Comparison of ENCODE assay signal across 8 cellular contexts in the genomic region with DNA sequence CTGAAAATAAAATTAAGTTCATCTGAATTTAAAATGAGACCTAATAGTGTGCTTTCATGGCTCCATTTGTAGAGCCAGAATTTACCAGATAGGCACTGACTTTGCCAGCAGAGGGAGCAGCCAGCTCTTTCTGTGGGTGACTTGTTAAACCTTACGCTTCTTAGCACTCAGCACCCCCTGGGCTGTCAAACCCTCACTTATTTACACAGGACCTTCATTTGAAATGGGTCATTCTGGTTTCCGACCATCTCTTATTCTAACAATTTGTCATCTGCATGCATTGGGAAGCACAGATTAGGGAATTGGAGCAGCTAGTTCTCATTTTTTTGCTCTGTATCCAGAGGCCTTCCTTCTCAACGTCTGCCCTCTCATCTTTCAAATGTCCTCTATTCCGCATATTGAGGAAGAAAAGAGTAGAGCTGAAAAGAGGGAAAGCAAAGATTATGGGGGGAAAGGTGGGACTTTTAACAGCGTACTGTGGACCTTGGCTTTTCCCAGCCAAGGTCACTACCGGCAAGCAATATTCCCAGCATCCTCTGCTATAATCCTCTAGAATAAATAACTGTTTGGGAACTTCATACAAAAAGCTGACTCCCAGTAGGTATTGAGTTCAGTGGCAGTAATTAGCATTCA. TPM values are rescaled to one million over a fixed set of nuclear protein-coding genes. Genes with fewer than 3 reads are reported as not detected.
DNase-seq lines count a peak whose midpoint lies in the region; ATAC-seq, FAIRE-seq and TF ChIP-seq lines count a peak whose summit lies in the region.

No MANE protein-coding gene starts in this region.

- no peaks in the 10 kb centered on the region for H3K9me3 Mint-ChIP-seq in Caco-2 (ENCODE audit: unreplicated experiment)

- POLR2A ChIA-PET in Caco-2 (lab: Charles Lee) (no interaction called here), IMR-90 (lab: Charles Lee; ENCODE audit: unreplicated experiment) (no interaction called here)

- H3K4me1 ChIP-seq in Caco-2 (peaks cover 8% of the 10 kb centered on the region; the same call in 1 of the 2 replicates), IMR-90 (ENCODE audit: control insufficient read depth, insufficient read depth, low read length) (no peaks in the 10 kb centered on the region), small intestine (ENCODE audit: control insufficient read depth in 2 of 2, insufficient read depth in 1 of 2, low read depth in 1 of 2, low read length in 1 of 2) (no peaks in the 10 kb centered on the region)

- H3K9ac ChIP-seq in IMR-90 (ENCODE audit: low read depth, low read length) (no peak overlapping the region), SU-DHL-6 (ENCODE audit: low read length) (no peak overlapping the region)

- TF ChIP-seq POLR2A in IMR-90 (IDR thresholded peaks at IDR 0.05; ENCODE audit: low read depth, low read length), result no peak

- no peak overlapping the region for H3K18ac ChIP-seq in IMR-90 (ENCODE audit: low read depth, low read length)

- H3K27ac ChIP-seq in IMR-90 (ENCODE audit: insufficient read depth, low read length), result no peak overlapping the region
- no peak overlapping the region for H3K27ac ChIP-seq in SU-DHL-6 (ENCODE audit: low read depth, low read length)
- H3K27ac ChIP-seq in small intestine (ENCODE audit: low read depth in 1 of 2, low read length in 1 of 2), result no peak overlapping the region

- H3K36me3 ChIP-seq in Caco-2 (ENCODE audit: control insufficient read depth, insufficient read depth, low read length), result no peaks in the 10 kb centered on the region
- H3K36me3 ChIP-seq in IMR-90 (ENCODE audit: control insufficient read depth, insufficient read depth, low read length), result no peaks in the 10 kb centered on the region
- no peaks in the 10 kb centered on the region for H3K36me3 ChIP-seq in SU-DHL-6 (ENCODE audit: low read length)
- H3K36me3 ChIP-seq in small intestine (ENCODE audit: control insufficient read depth in 2 of 2, insufficient read depth in 2 of 2, low read length in 2 of 2), result no peaks in the 10 kb centered on the region

- H3K4me1 Mint-ChIP-seq in Caco-2 (ENCODE audit: low read depth, unreplicated experiment), result peaks cover 33% of the 10 kb centered on the region

- in situ Hi-C loops in IMR-90 (cut with MboI; ENCODE audit: low sequenced_read_pairs), result no loop called here

- ATAC-seq in IMR-90 (ENCODE audit: low read depth) (peak; percentile 73), GM21381 (IDR thresholded peaks at IDR 0.05; ENCODE audit: unreplicated experiment) (no peak), GM18858 (IDR thresholded peaks at IDR 0.05; ENCODE audit: unreplicated experiment) (no peak)

- H4K20me1 ChIP-seq in IMR-90 (ENCODE audit: insufficient read depth, low read length) (no peaks in the 10 kb centered on the region), SU-DHL-6 (ENCODE audit: low read depth, low read length) (no peaks in the 10 kb centered on the region)

- H3K4me2 ChIP-seq in IMR-90 (ENCODE audit: low read depth, low read length) (no peak overlapping the region), SU-DHL-6 (ENCODE audit: low read depth, low read length, poor library complexity, severe bottlenecking) (no peak overlapping the region)

- no peak overlapping the region for H3K4ac ChIP-seq in IMR-90 (ENCODE audit: low read depth, low read length)

- peak; percentile 37 for TF ChIP-seq RAD21 in IMR-90 (IDR thresholded peaks at IDR 0.05; ENCODE audit: low read length)

- peak; percentile 58 to 67 for DNase-seq in Caco-2
- peak; percentile 45 for DNase-seq in IMR-90
- peak in 54 of 58 donors; percentile 16 to 86 (median 57) for DNase-seq in anterior cingulate cortex (lab: John Stamatoyannopoulos, UW)
- DNase-seq in hepatic stellate cell (ENCODE audit: low spot score), result peak; percentile 32
- DNase-seq in small intestine, result peak; percentile 69

- no peaks in the 10 kb centered on the region for H3F3A ChIP-seq in SU-DHL-6 (ENCODE audit: insufficient read depth)

- FAIRE-seq in small intestine (lab: Jason Lieb, UNC), result no peak

- dilution Hi-C loops in IMR-90 (cut with HindIII; ENCODE audit: low sequenced_read_pairs, unreplicated experiment), result no loop called here

- CTCF ChIA-PET in Caco-2 (lab: Charles Lee), result interaction anchor here (0.5 to 1.4 kb wide), 10 partner anchors 18 to 604 kb away, joined by 3 to 10 read pairs (median 3); no protein-coding TSS in a partner anchor
- CTCF ChIA-PET in IMR-90 (lab: Yijun Ruan, JAX), result interaction anchor here (0.6 to 2.3 kb wide), 4 partner anchors 21 to 390 kb away, joined by 3 to 8 read pairs (median 4); no protein-coding TSS in a partner anchor

- H3K14ac ChIP-seq in IMR-90 (replicated peaks; ENCODE audit: low read depth, low read length), result no peak overlapping the region

- H4K8ac ChIP-seq in IMR-90 (ENCODE audit: low read depth in 2 of 2, low read length in 2 of 2), result no peak overlapping the region

- H3K36me3 Mint-ChIP-seq in Caco-2 (ENCODE audit: insufficient read depth, unreplicated experiment), result peaks cover 17% of the 10 kb centered on the region

- H2AK5ac ChIP-seq in IMR-90 (ENCODE audit: low read depth, low read length), result no peak overlapping the region

- H3K79me2 ChIP-seq in SU-DHL-6 (ENCODE audit: insufficient read depth, low read length), result no peaks in the 10 kb centered on the region; the same call in 1 of the 2 replicates

- BruUV-seq in Caco-2 (replicated peaks; lab: Mats Ljungman, UMichigan) (no TSS peak), IMR-90 (replicated peaks; lab: Mats Ljungman, UMichigan) (no TSS peak)

- H3K4me3 ChIP-seq in Caco-2 (ENCODE audit: low read depth, low read length) (no peak overlapping the region), IMR-90 (ENCODE audit: insufficient read depth, low read depth, low read length) (no peak overlapping the region), SU-DHL-6 (ENCODE audit: insufficient read depth, low read length, poor library complexity, severe bottlenecking) (no peak overlapping the region), small intestine (ENCODE audit: low read depth in 1 of 2, low read length in 2 of 2) (no peak overlapping the region)

- H3K9me3 ChIP-seq in Caco-2 (no peaks in the 10 kb centered on the region), IMR-90 (ENCODE audit: control insufficient read depth, insufficient read depth, low read length) (no peaks in the 10 kb centered on the region), SU-DHL-6 (ENCODE audit: insufficient read depth, low read length) (no peaks in the 10 kb centered on the region), small intestine (ENCODE audit: control insufficient read depth, low read depth) (no peaks in the 10 kb centered on the region)

- H3K27me3 ChIP-seq in Caco-2 (replicated peaks; ENCODE audit: control insufficient read depth, insufficient read depth, low read length) (no peaks in the 10 kb centered on the region), IMR-90 (ENCODE audit: control insufficient read depth, insufficient read depth, low read length) (peaks cover 27% of the 10 kb centered on the region), SU-DHL-6 (ENCODE audit: low read length) (no peaks in the 10 kb centered on the region), small intestine (ENCODE audit: control insufficient read depth in 2 of 2, insufficient read depth in 2 of 2, low read length in 2 of 2) (no peaks in the 10 kb centered on the region)

- no peaks in the 10 kb centered on the region for H3K9me2 ChIP-seq in SU-DHL-6 (replicated peaks; ENCODE audit: insufficient read depth, low read length)

- TF ChIP-seq CTCF in Caco-2 (IDR thresholded peaks at IDR 0.05; ENCODE audit: insufficient read depth in 1 of 2, low read depth in 1 of 2, low read length in 1 of 2, severe bottlenecking in 1 of 2, unreplicated experiment in 1 of 2), result peak; percentile 82 to 87
- peak; percentile 58 for TF ChIP-seq CTCF in IMR-90 (conservative IDR thresholded peaks at IDR 0.05; ENCODE audit: low read depth, low read length)
- TF ChIP-seq CTCF in SU-DHL-6 (IDR thresholded peaks at IDR 0.05; ENCODE audit: insufficient read depth, low read length, poor library complexity, severe bottlenecking), result peak; percentile 51

- no peak overlapping the region for H4K5ac ChIP-seq in IMR-90 (ENCODE audit: low read depth, low read length)

- no CpG with 5 or more reads among the region's 6 CpGs for WGBS in IMR-90 (ENCODE audit: extremely low coverage in 2 of 2, insufficient read length in 1 of 2), 2 experiments
- 53 to 72% (median 56%) methylated on average over 6 of the region's 6 CpGs for WGBS in small intestine, 3 donors

- H2BK120ac ChIP-seq in IMR-90 (ENCODE audit: low read depth, low read length), result no peak overlapping the region

- H3K27me3 Mint-ChIP-seq in Caco-2 (ENCODE audit: insufficient read depth, unreplicated experiment), result no peaks in the 10 kb centered on the region

- H3K4me3 Mint-ChIP-seq in Caco-2 (ENCODE audit: unreplicated experiment), result no peak overlapping the region

- peak overlapping the region; percentile 13 for H2AFZ ChIP-seq in IMR-90 (replicated peaks; ENCODE audit: low read length, poor library complexity)
- H2AFZ ChIP-seq in SU-DHL-6 (ENCODE audit: low read depth, low read length, severe bottlenecking), result no peak overlapping the region

- H3K79me1 ChIP-seq in IMR-90 (ENCODE audit: low read depth in 1 of 2, low read length in 2 of 2), result no peaks in the 10 kb centered on the region

- H3K27ac Mint-ChIP-seq in Caco-2 (ENCODE audit: unreplicated experiment), result no peak overlapping the region

- H4K91ac ChIP-seq in IMR-90 (ENCODE audit: insufficient read depth, low read depth, low read length), result no peak overlapping the region

- no peak overlapping the region for H3K56ac ChIP-seq in IMR-90 (ENCODE audit: extremely low read depth, insufficient read depth, low read length)

- H2BK15ac ChIP-seq in IMR-90 (ENCODE audit: low read depth, low read length), result no peak overlapping the region

- no peak overlapping the region for H3K23ac ChIP-seq in IMR-90 (ENCODE audit: low read depth, low read length)

- intact Hi-C loops in Caco-2 (cut with micrococcal nuclease; ENCODE audit: unreplicated experiment) (loop anchor here (1.0 to 2.0 kb wide), 2 partner anchors 28 to 38 kb away; no protein-coding TSS in a partner anchor), IMR-90 (cut with micrococcal nuclease) (loop anchor here (1.0 kb wide), 1 partner anchor 38 kb away; no protein-coding TSS in a partner anchor)

- H3K9me1 ChIP-seq in IMR-90 (ENCODE audit: insufficient read depth, low read length), result no peaks in the 10 kb centered on the region

- H2BK5ac ChIP-seq in IMR-90 (ENCODE audit: low read depth, low read length, poor library complexity, severe bottlenecking), result no peak overlapping the region

- H2BK20ac ChIP-seq in IMR-90 (ENCODE audit: low read depth, low read length), result no peak overlapping the region

- no peak overlapping the region for H2AK9ac ChIP-seq in IMR-90 (replicated peaks; ENCODE audit: low read depth, low read length, poor library complexity)

RNA-seq across cellular contexts. Expression of gene ASRGL1, which starts 3.1 kb away (rescaled TPM):
- 41.1 and 43.3 TPM in 2 replicates for total RNA-seq in Caco-2 (2022)
- total RNA-seq in IMR-90 (2012; rRNA removed), result 0.28 TPM in 1 of 2 replicates, not detected in the other
- polyA plus RNA-seq in IMR-90 (2012; rRNA removed), result 0.72 and 1.0 TPM in 2 replicates
- 0.55 and 0.70 TPM in 2 replicates for polyA plus RNA-seq in IMR-90 (2012; cell fraction: cytosol; rRNA removed)
- polyA plus RNA-seq in IMR-90 (2012; cell fraction: nucleus; rRNA removed; ENCODE audit: low replicate concordance), result 0.58 and 0.84 TPM in 2 replicates
- 10 to 100 TPM in 1 of 3 donors, 1 to 10 TPM in 2; 3.6 to 19.4 (median 4.9) TPM for polyA plus RNA-seq in small intestine

RNA-seq across cellular contexts. Expression of gene SCGB1D4, which starts 41.5 kb away (rescaled TPM):
- total RNA-seq in Caco-2 (2022) (not detected in 2 replicates), IMR-90 (2012; rRNA removed) (not detected in 2 replicates)
- polyA plus RNA-seq in IMR-90 (2012; rRNA removed) (not detected in 2 replicates), small intestine (not detected)
- not detected in 2 replicates for polyA plus RNA-seq in IMR-90 (2012; cell fraction: cytosol; rRNA removed)
- not detected in 2 replicates for polyA plus RNA-seq in IMR-90 (2012; cell fraction: nucleus; rRNA removed; ENCODE audit: low replicate concordance)

Comparison
In these comparisons a context has a peak if more than half of its experiments do, and no peak if none do; other contexts are left out.
1. RNA of gene ASRGL1, which starts 3.1 kb away (total RNA-seq): 41.1 to 43.3 TPM in Caco-2; 0.28 TPM in IMR-90; every median in the first group is over 10 times any median in the second.
2. Peak in every context shown above with its lines, with median percentiles within 50 percentile points of each other: DNase-seq and CTCF ChIP-seq.